Comparison of ENCODE assay signal across 23 cellular contexts in genomic region chr17:58568050-58568830, GRCh38.
"Had no signal": no experiment of that assay in that cellular context is flagged by ENCODE, and none has a peak within 500 bp of the region (broad histone marks: within the 10 kb centered on the region; RNA-seq: fewer than 3 reads in every experiment).

No MANE protein-coding gene starts in this region.

- DNase-seq: activated CD4-positive, alpha-beta memory T cell treated with anti-CD3 and anti-CD28 coated beads for 36 hours; activated CD4-positive, alpha-beta T cell treated with anti-CD3 and anti-CD28 coated beads for 48 hours; activated CD4-positive, CD25-positive, alpha-beta regulatory T cell; activated naive CD4-positive, alpha-beta T cell treated with Interleukin-2 at 50 U/mL for 16 hours; activated naive CD8-positive, alpha-beta T cell treated with anti-CD3 and anti-CD28 coated beads, Interleukin-2, amount 10 ng/mL, durations not matched to agents 7 days and 5 days; activated T-cell treated with anti-CD3 and anti-CD28 coated beads, Interleukin-2, amount 50 U/mL, for 48 hours; amygdala; colonic mucosa; endodermal cell; head of caudate nucleus; hypothalamus; mesenchymal stem cell; mucosa of descending colon; nephron progenitor cell; nucleus accumbens; right cardiac atrium; stimulated activated CD4-positive, alpha-beta T cell treated with anti-CD3 and anti-CD28 coated beads, Interleukin-12 subunit alpha, Interleukin-12 subunit beta, amount 100 ng/mL, for 4 hours; stimulated activated CD4-positive, alpha-beta T cell treated with anti-CD3 and anti-CD28 coated beads, Interleukin-4, amount 100 ng/mL, for 4 hours; substantia nigra; T-helper 9 cell; thyroid gland had no signal

- H3K27ac ChIP-seq: colonic mucosa, gastroesophageal sphincter, parathyroid adenoma, thyroid gland had no signal

- H2AFZ ChIP-seq: parathyroid adenoma had no signal

- H3K4me3 ChIP-seq: colonic mucosa, gastroesophageal sphincter, mucosa of descending colon, thyroid gland had no signal

- H3K36me3 ChIP-seq: colonic mucosa, gastroesophageal sphincter, thyroid gland had no signal

- H3K9me3 ChIP-seq: colonic mucosa, gastroesophageal sphincter, mucosa of descending colon, thyroid gland had no signal

- ATAC-seq: gastroesophageal sphincter, mucosa of descending colon had no signal

- H3K9ac ChIP-seq: parathyroid adenoma had no signal

- H3K79me2 ChIP-seq: parathyroid adenoma had no signal

- H3K27me3 ChIP-seq: colonic mucosa, gastroesophageal sphincter, thyroid gland had no signal

- H3K4me1 ChIP-seq: colonic mucosa, gastroesophageal sphincter, parathyroid adenoma, thyroid gland had no signal
